Comparison of ENCODE assay signal across 12 cellular contexts in genomic region chr20:37933797-37934633, GRCh38. TPM values are rescaled to one million over a fixed set of nuclear protein-coding genes. Genes with fewer than 3 reads are reported as not detected.
A peak's percentile ranks its signal among the peaks of the same experiment; 100 is the strongest.
DNase-seq lines count a peak whose midpoint lies in the region; FAIRE-seq and TF ChIP-seq lines count a peak whose summit lies in the region.
"Had no signal": no experiment of that assay in that cellular context is flagged by ENCODE, and none has a peak within 500 bp of the region (broad histone marks: within the 10 kb centered on the region; RNA-seq: fewer than 3 reads in every experiment).

No MANE protein-coding gene starts in this region.

- H3K27ac ChIP-seq in H9 (ENCODE audit: insufficient read length, low read depth, low read length) (no peak overlapping the region), neuronal stem cell (replicated peaks; ENCODE audit: low read length) (no peak overlapping the region)
- H3K27ac ChIP-seq: BLaER1 treated with 17β-estradiol and CSF1 and Interleukin-3, amounts not matched to agents 10 nM and 100 nM had no signal

- no peaks in the 10 kb centered on the region for H3K23me2 ChIP-seq in H9 (ENCODE audit: insufficient read length, low read depth, low read length, poor library complexity, severe bottlenecking)

- no peak overlapping the region for H3K4me3 Mint-ChIP-seq in H9
- peak overlapping the region; percentile 44 for H3K4me3 Mint-ChIP-seq in glutamatergic neuron (ENCODE audit: unreplicated experiment)
- H3K4me3 Mint-ChIP-seq: CD4-positive, CD25-positive, alpha-beta regulatory T cell had no signal

- no peak overlapping the region for H3K9ac ChIP-seq in H9 (ENCODE audit: extremely low read depth, insufficient read length, low read length)
- H3K9ac ChIP-seq in neuronal stem cell (ENCODE audit: low read depth, low read length, poor library complexity): no peak overlapping the region
- H3K9ac ChIP-seq: BLaER1 treated with 17β-estradiol and CSF1 and Interleukin-3, amounts not matched to agents 10 nM and 100 nM had no signal

- no peak overlapping the region for H2BK20ac ChIP-seq in H9 (ENCODE audit: low read depth, low read length, poor library complexity, severe bottlenecking)

- H2BK12ac ChIP-seq in H9 (ENCODE audit: insufficient read length, low read depth, low read length) (no peak overlapping the region), neuronal stem cell (ENCODE audit: low read length) (no peak overlapping the region)

- H3K14ac ChIP-seq in H9 (ENCODE audit: insufficient read depth, low read length): no peak overlapping the region
- H3K14ac ChIP-seq in neuronal stem cell (ENCODE audit: low read length): no peak overlapping the region

- no CpG with 5 or more reads among the region's 15 CpGs for WGBS in H9 (ENCODE audit: extremely low coverage, insufficient read length, low lambda C conversion rate)
- no CpG with 5 or more reads among the region's 15 CpGs for WGBS in neuronal stem cell (ENCODE audit: extremely low coverage in 2 of 2, insufficient read length in 2 of 2, insufficient replicate concordance in 1 of 2), 2 donors

- no peak overlapping the region for H3K4ac ChIP-seq in H9 (ENCODE audit: low read depth, low read length)
- no peak overlapping the region for H3K4ac ChIP-seq in neuronal stem cell (ENCODE audit: low read length)

- no peak overlapping the region for H4K8ac ChIP-seq in H9 (replicated peaks; ENCODE audit: insufficient read length, low read depth, low read length)
- peak overlapping the region; percentile 85 for H4K8ac ChIP-seq in neuronal stem cell (ENCODE audit: low read depth, low read length)

- H3K23ac ChIP-seq in H9 (ENCODE audit: insufficient read length, low read depth, low read length) (no peak overlapping the region), neuronal stem cell (ENCODE audit: low read depth, low read length, poor library complexity) (peak overlapping the region; percentile 68)

- H3K4me1 ChIP-seq in H9 (ENCODE audit: insufficient read depth, low read length) (peaks cover 2% of the 10 kb centered on the region; the same call in 1 of the 2 replicates), neuronal stem cell (ENCODE audit: control insufficient read depth in 2 of 2, insufficient read depth in 1 of 2, low read depth in 1 of 2, low read length in 2 of 2) (peaks cover 0 to 15% of the 10 kb centered on the region in 2 donors)

- H3K27me3 ChIP-seq in H9 (ENCODE audit: insufficient read depth, low read length): no peaks in the 10 kb centered on the region
- H3K27me3 ChIP-seq in neuronal stem cell (ENCODE audit: control insufficient read depth in 3 of 3, insufficient read depth in 3 of 3, low read depth in 1 of 3, low read length in 3 of 3): peaks cover 0 to 2% (median 2%) of the 10 kb centered on the region in 3 experiments
- H3K27me3 ChIP-seq: BLaER1 treated with 17β-estradiol and CSF1 and Interleukin-3, amounts not matched to agents 10 nM and 100 nM had no signal

- no peaks in the 10 kb centered on the region for H3K9me3 Mint-ChIP-seq in H9
- H3K9me3 Mint-ChIP-seq in glutamatergic neuron (ENCODE audit: unreplicated experiment): peaks cover 4% of the 10 kb centered on the region

- H3K36me3 ChIP-seq in neuronal stem cell (replicated peaks in 1 of 2; ENCODE audit: control insufficient read depth in 2 of 2, insufficient read depth in 2 of 2, low read length in 2 of 2): no peaks in the 10 kb centered on the region
- H3K36me3 ChIP-seq: BLaER1 treated with 17β-estradiol and CSF1 and Interleukin-3, amounts not matched to agents 10 nM and 100 nM had no signal

- no peak overlapping the region for H4K5ac ChIP-seq in H9 (ENCODE audit: insufficient read length, low read depth, low read length)

- H2AFZ ChIP-seq in H9 (ENCODE audit: low read length): no peak overlapping the region
- no peak overlapping the region for H2AFZ ChIP-seq in neuronal stem cell (ENCODE audit: low read length)

- H3K79me1 ChIP-seq in H9 (ENCODE audit: insufficient read depth, low read depth, low read length, poor library complexity, severe bottlenecking) (no peaks in the 10 kb centered on the region), neuronal stem cell (ENCODE audit: low read depth, low read length) (no peaks in the 10 kb centered on the region)

- H3K4me1 Mint-ChIP-seq in H9 (peaks cover 19 to 55% of the 10 kb centered on the region in 2 experiments), glutamatergic neuron (ENCODE audit: low read depth, unreplicated experiment) (peaks cover 15% of the 10 kb centered on the region)
- H3K4me1 Mint-ChIP-seq: CD4-positive, CD25-positive, alpha-beta regulatory T cell had no signal

- no peak overlapping the region for H2BK15ac ChIP-seq in H9 (ENCODE audit: low read depth, low read length)
- H2BK15ac ChIP-seq in neuronal stem cell (ENCODE audit: low read length): peak overlapping the region; percentile 10

- H4K91ac ChIP-seq in H9 (ENCODE audit: insufficient read length, low read depth, low read length) (no peak overlapping the region), neuronal stem cell (ENCODE audit: low read depth, low read length, poor library complexity) (no peak overlapping the region)

- H3K36me3 Mint-ChIP-seq in H9 (ENCODE audit: insufficient read depth in 1 of 3, low read depth in 3 of 3) (no peaks in the 10 kb centered on the region), glutamatergic neuron (ENCODE audit: unreplicated experiment) (no peaks in the 10 kb centered on the region)
- H3K36me3 Mint-ChIP-seq: CD4-positive, CD25-positive, alpha-beta regulatory T cell had no signal

- no peak overlapping the region for H3K4me3 ChIP-seq in neuronal stem cell (ENCODE audit: low read length in 2 of 2)
- H3K4me3 ChIP-seq: BLaER1 treated with 17β-estradiol and CSF1 and Interleukin-3, amounts not matched to agents 10 nM and 100 nM had no signal

- H3T11ph ChIP-seq in H9 (ENCODE audit: low read length): no peak overlapping the region

- TF ChIP-seq CTCF in H9 (conservative IDR thresholded peaks at IDR 0.05) (no peak), glutamatergic neuron (IDR thresholded peaks at IDR 0.05; ENCODE audit: partially characterized antibody, unreplicated experiment) (no peak)

- H3K18ac ChIP-seq in H9 (ENCODE audit: insufficient read length, low read depth, low read length): no peak overlapping the region
- peak overlapping the region; percentile 44 for H3K18ac ChIP-seq in neuronal stem cell (ENCODE audit: low read length)

- no peak overlapping the region for H2BK5ac ChIP-seq in H9 (ENCODE audit: insufficient read length, low read length)
- H2BK5ac ChIP-seq in neuronal stem cell (ENCODE audit: low read length): no peak overlapping the region

- H3K27ac Mint-ChIP-seq in H9: peak overlapping the region in 2 of 3 experiments; percentile 18 to 28; a peak in 3 of 7 replicates
- no peak overlapping the region for H3K27ac Mint-ChIP-seq in glutamatergic neuron (ENCODE audit: unreplicated experiment)
- H3K27ac Mint-ChIP-seq: CD4-positive, CD25-positive, alpha-beta regulatory T cell had no signal

- DNase-seq in 8988T (peak; percentile 9), H9 (no peak), glutamatergic neuron (no peak), neuronal stem cell (ENCODE audit: low spot score) (no peak), GM19239 (ENCODE audit: insufficient read length, low spot score) (no peak), RKO (ENCODE audit: low spot score) (no peak)
- no peak for DNase-seq in stimulated activated CD4-positive, alpha-beta T cell treated with anti-CD3 and anti-CD28 coated beads, Interleukin-4, amount 100 ng/mL, for 1 hour
- DNase-seq: ACHN; CD4-positive, CD25-positive, alpha-beta regulatory T cell; DMS 273 treated with DMSO at 0.1 percent for 48 hours; GOT3 had no signal

- H3K27me3 Mint-ChIP-seq in H9 (ENCODE audit: low read depth): peaks cover 1% of the 10 kb centered on the region
- H3K27me3 Mint-ChIP-seq in glutamatergic neuron (ENCODE audit: unreplicated experiment): no peaks in the 10 kb centered on the region

- H3K9me3 ChIP-seq in H9 (ENCODE audit: control insufficient read depth, low read depth, low read length) (no peaks in the 10 kb centered on the region), neuronal stem cell (replicated peaks in 1 of 2; ENCODE audit: control insufficient read depth in 2 of 2, insufficient read depth in 1 of 2, low read depth in 1 of 2, low read length in 2 of 2) (no peaks in the 10 kb centered on the region)
- H3K9me3 ChIP-seq: BLaER1 treated with 17β-estradiol and CSF1 and Interleukin-3, amounts not matched to agents 10 nM and 100 nM had no signal

- H2BK120ac ChIP-seq in H9 (ENCODE audit: low read depth, low read length, poor library complexity, severe bottlenecking) (no peak overlapping the region), neuronal stem cell (ENCODE audit: low read depth, low read length) (no peak overlapping the region)

- H3K4me2 ChIP-seq in H9 (ENCODE audit: insufficient read depth, insufficient read length, low read length): no peak overlapping the region
- H3K4me2 ChIP-seq in neuronal stem cell (ENCODE audit: insufficient read depth, low read length, poor library complexity, severe bottlenecking): no peak overlapping the region
- H3K4me2 ChIP-seq: BLaER1 treated with 17β-estradiol and CSF1 and Interleukin-3, amounts not matched to agents 10 nM and 100 nM had no signal

- no peaks in the 10 kb centered on the region for H3K79me2 ChIP-seq in H9 (ENCODE audit: insufficient read depth, low read length)

- H2AK5ac ChIP-seq in H9 (ENCODE audit: insufficient read length, low read length) (no peak overlapping the region), neuronal stem cell (ENCODE audit: low read depth, low read length) (peak overlapping the region; percentile 82)

- H3K56ac ChIP-seq in H9 (ENCODE audit: insufficient read length, low read depth, low read length): no peak overlapping the region

- no peak for FAIRE-seq in GM19239 (lab: Jason Lieb, UNC)

- H4K20me1 ChIP-seq in H9 (ENCODE audit: control insufficient read depth, insufficient read depth, insufficient read length): no peaks in the 10 kb centered on the region
- H4K20me1 ChIP-seq: BLaER1 treated with 17β-estradiol and CSF1 and Interleukin-3, amounts not matched to agents 10 nM and 100 nM had no signal

RNA-seq across cellular contexts. Expression of gene VSTM2L, which starts 31.1 kb away (rescaled TPM):
- 2.1 and 2.2 TPM in 2 replicates for total RNA-seq in H9 (2021)
- total RNA-seq in glutamatergic neuron (ENCODE audit: unreplicated experiment): 15.9 TPM
- 9.1 TPM for polyA plus RNA-seq in neuronal stem cell (2013, experiment 1 of 2)
- 8.0 TPM for polyA plus RNA-seq in neuronal stem cell (2013, experiment 2 of 2)
- total RNA-seq: CD4-positive, CD25-positive, alpha-beta regulatory T cell had no signal
- polyA plus RNA-seq: CD4-positive, CD25-positive, alpha-beta regulatory T cell had no signal
